ENCODE assay signal across 8 cellular contexts in genomic region chr10:13219685-13220670, GRCh38. TPM values are rescaled to one million over a fixed set of nuclear protein-coding genes. Genes with fewer than 3 reads are reported as not detected.
DNase-seq lines count a peak whose midpoint lies in the region; ATAC-seq, FAIRE-seq and TF ChIP-seq lines count a peak whose summit lies in the region.

No MANE protein-coding gene starts in this region.

- H3K27me3 ChIP-seq in heart left ventricle, result no peaks in the 10 kb centered on the region

- TF ChIP-seq POLR2A in heart left ventricle (IDR thresholded peaks at IDR 0.05), result no peak

- intact Hi-C loops in heart left ventricle (cut with DNase I), result no loop called here

- FAIRE-seq in RCC 7860 (lab: Jason Lieb, UNC), result no peak

- 61 to 71% (median 66%) methylated on average over 12 of the region's 12 CpGs for WGBS in heart left ventricle, 4 donors

- TF ChIP-seq CTCF in heart left ventricle (IDR thresholded peaks at IDR 0.05), result no peak

- no peak overlapping the region for H3K27ac ChIP-seq in heart left ventricle

- ATAC-seq in GM21825 (IDR thresholded peaks at IDR 0.05; ENCODE audit: unreplicated experiment), result peak; percentile 78
- ATAC-seq in heart left ventricle, result no peak

- no peaks in the 10 kb centered on the region for H3K9me3 ChIP-seq in heart left ventricle

- DNase-seq in AML-193 (lab: John Stamatoyannopoulos, UW) (peak; percentile 29 to 41), RCC 7860 (ENCODE audit: low spot score) (peak; percentile 52), iris pigment epithelial cell (ENCODE audit: low read depth) (peak; percentile 12), globus pallidus (ENCODE audit: low spot score) (no peak), heart left ventricle (no peak), activated gamma-delta T cell treated with Interleukin-2 at 50 U/mL for 16 hours (no peak), hepatic stellate cell (ENCODE audit: low spot score) (no peak)

- H3K4me3 ChIP-seq in heart left ventricle, result no peak overlapping the region

- no peaks in the 10 kb centered on the region for H3K36me3 ChIP-seq in heart left ventricle

- H3K4me1 ChIP-seq in heart left ventricle, result no peaks in the 10 kb centered on the region

RNA-seq across cellular contexts. Expression of gene UCMA, which starts 14.2 kb away (rescaled TPM):
- total RNA-seq in heart left ventricle, result under 1 TPM in 1 of 9 donors, not detected in 8; 0.38 TPM
- not detected for polyA plus RNA-seq in heart left ventricle

RNA-seq across cellular contexts. Expression of gene MCM10, which starts 58.6 kb away (rescaled TPM):
- 1 to 10 TPM in 1 of 9 donors, under 1 TPM in 5, not detected in 3; 0.16 to 4.2 (median 0.36) TPM for total RNA-seq in heart left ventricle
- under 1 TPM; 0.11 to 0.15 TPM for polyA plus RNA-seq in heart left ventricle

Comparison
In these comparisons a context has a peak if more than half of its experiments do, and no peak if none do; other contexts are left out.
1. DNase-seq: peak in AML-193 (2 of 2), RCC 7860 (single experiment) and iris pigment epithelial cell (single experiment); none in globus pallidus (single experiment), heart left ventricle (0 of 5), activated gamma-delta T cell treated with Interleukin-2 at 50 U/mL for 16 hours (single experiment) and hepatic stellate cell (single experiment).